Comparison of ENCODE assay signal across 18 cellular contexts in genomic region chr6:100701728-100702127, GRCh38.
"Had no signal": no experiment of that assay in that cellular context is flagged by ENCODE, and none has a peak within 500 bp of the region (broad histone marks: within the 10 kb centered on the region; RNA-seq: fewer than 3 reads in every experiment).

No MANE protein-coding gene starts in this region.

- FAIRE-seq: bronchial epithelial cell had no signal

- H3K4me3 ChIP-seq: heart right ventricle, prostate gland, right atrium auricular region, stomach, testis had no signal

- H3K4me1 Mint-ChIP-seq: memory B cell had no signal

- H3K27me3 ChIP-seq: heart right ventricle, right atrium auricular region, stomach, testis had no signal

- DNase-seq: activated CD4-positive, alpha-beta T cell treated with anti-CD3 and anti-CD28 coated beads, Interleukin-2, amount 50 U/mL, for 1 hour; activated CD4-positive, CD25-positive, alpha-beta regulatory T cell; activated CD8-positive, alpha-beta memory T cell treated with anti-CD3 and anti-CD28 coated beads, Interleukin-2, amount 10 ng/mL, durations not matched to agents 7 days and 5 days; activated T-cell treated with anti-CD3 and anti-CD28 coated beads, Interleukin-2, amount 50 U/mL, for 1 hour; cerebellar nuclear complex; effector CD4-positive, alpha-beta T cell; heart right ventricle; left ventricle myocardium superior; stimulated activated CD4-positive, alpha-beta T cell treated with anti-CD3 and anti-CD28 coated beads, Interleukin-2, amount 100 ng/mL, for 24 hours; stomach; T-helper 1 cell; T-helper 9 cell; testis had no signal

- H3K27ac ChIP-seq: heart right ventricle, prostate gland, right atrium auricular region, stomach, testis had no signal

- H3K4me3 Mint-ChIP-seq: activated CD8-positive, alpha-beta memory T cell treated with anti-CD3 and anti-CD28 coated beads, Interleukin-2, amount 10 ng/mL, durations not matched to agents 7 days and 5 days; memory B cell; type B pancreatic cell had no signal

- H3K9me3 ChIP-seq: prostate gland, right atrium auricular region, testis had no signal

- H3K4me1 ChIP-seq: heart right ventricle, prostate gland, right atrium auricular region, stomach, testis had no signal

- H3K27ac Mint-ChIP-seq: activated CD8-positive, alpha-beta memory T cell treated with anti-CD3 and anti-CD28 coated beads, Interleukin-2, amount 10 ng/mL, durations not matched to agents 7 days and 5 days; memory B cell; type B pancreatic cell had no signal

- H3K36me3 ChIP-seq: prostate gland, right atrium auricular region had no signal

- H3K27me3 Mint-ChIP-seq: activated CD8-positive, alpha-beta memory T cell treated with anti-CD3 and anti-CD28 coated beads, Interleukin-2, amount 10 ng/mL, durations not matched to agents 7 days and 5 days; memory B cell; type B pancreatic cell had no signal
